1 cellular context compared by ENCODE assay signal in genomic region chrX:1593286-1594271, GRCh38.
TF ChIP-seq lines count a peak whose summit lies in the region.

No MANE protein-coding gene starts in this region.

TF ChIP-seq in HCT116, 20 proteins besides CTCF, POLR2A, EP300 and RAD21 (continued from another document):
- TF ChIP-seq ZBTB33 (IDR thresholded peaks at IDR 0.05; ENCODE audit: extremely low read depth, insufficient replicate concordance, low read length) (no peak), CEBPB (IDR thresholded peaks at IDR 0.05; ENCODE audit: low read depth) (no peak), EZH2 (IDR thresholded peaks at IDR 0.05) (no peak), YY1 (IDR thresholded peaks at IDR 0.05; ENCODE audit: extremely low read depth, insufficient replicate concordance, low read depth, low read length) (no peak), JUND (IDR thresholded peaks at IDR 0.05) (no peak), POLR2AphosphoS5 (IDR thresholded peaks at IDR 0.05; ENCODE audit: low read depth, low read length) (no peak), CBX3 (IDR thresholded peaks at IDR 0.05; ENCODE audit: low read depth) (no peak), FOSL1 (IDR thresholded peaks at IDR 0.05; ENCODE audit: low read depth) (no peak), MAX (IDR thresholded peaks at IDR 0.05) (no peak), EZH2phosphoT487 (IDR thresholded peaks at IDR 0.05; ENCODE audit: borderline replicate concordance) (no peak), REST (IDR thresholded peaks at IDR 0.05; ENCODE audit: low read depth) (no peak), SP1 (IDR thresholded peaks at IDR 0.05; ENCODE audit: low read depth) (no peak), ELF1 (IDR thresholded peaks at IDR 0.05; ENCODE audit: borderline replicate concordance, low read depth) (no peak), SRF (IDR thresholded peaks at IDR 0.05; ENCODE audit: low read depth) (no peak), ATF3 (IDR thresholded peaks at IDR 0.05) (no peak), ZFX (IDR thresholded peaks at IDR 0.05) (no peak), ZNF274 (IDR thresholded peaks at IDR 0.05; ENCODE audit: low read depth, low read length) (no peak)
